Comparison of ENCODE assay signal across 18 cellular contexts in genomic region chr16:3737181-3737580, GRCh38.
"Had no signal": no experiment of that assay in that cellular context is flagged by ENCODE, and none has a peak within 500 bp of the region (broad histone marks: within the 10 kb centered on the region; RNA-seq: fewer than 3 reads in every experiment).

No MANE protein-coding gene starts in this region.

- H3K27me3 ChIP-seq: cardiac muscle cell, left lung, tibial artery had no signal

- H3K4me3 ChIP-seq: cardiac muscle cell, left lung, lung, prostate gland, tibial artery had no signal

- H3K4me1 Mint-ChIP-seq: activated naive CD8-positive, alpha-beta T cell treated with anti-CD3 and anti-CD28 coated beads for 36 hours had no signal

- DNase-seq: activated CD4-positive, alpha-beta T cell treated with anti-CD3 and anti-CD28 coated beads, Interleukin-2, amount 10 ng/mL, durations not matched to agents 7 days and 5 days; activated CD4-positive, CD25-positive, alpha-beta regulatory T cell; activated CD8-positive, alpha-beta T cell treated with anti-CD3 and anti-CD28 coated beads, Interleukin-2, amount 10 ng/mL, durations not matched to agents 7 days and 5 days; activated gamma-delta T cell treated with Interleukin-2 at 50 U/mL for 16 hours; activated naive CD8-positive, alpha-beta T cell treated with anti-CD3 and anti-CD28 coated beads for 36 hours; amniotic stem cell; erythroblast; foreskin fibroblast; left lung; naive thymus-derived CD4-positive, alpha-beta T cell; stimulated activated CD4-positive, alpha-beta T cell treated with anti-CD3 and anti-CD28 coated beads, Interleukin-12 subunit alpha, Interleukin-12 subunit beta, amount 100 ng/mL, for 4 hours; stimulated activated CD4-positive, alpha-beta T cell treated with anti-CD3 and anti-CD28 coated beads, Interleukin-4, amount 100 ng/mL, for 4 hours had no signal

- H3K9me3 ChIP-seq: left lung, prostate gland, tibial artery had no signal

- FAIRE-seq: endometrium had no signal

- H3K9me3 Mint-ChIP-seq: activated CD4-positive, alpha-beta T cell treated with anti-CD3 and anti-CD28 coated beads, Interleukin-2, amount 10 ng/mL, durations not matched to agents 7 days and 5 days; activated naive CD8-positive, alpha-beta T cell treated with anti-CD3 and anti-CD28 coated beads for 36 hours; stimulated activated naive CD8-positive, alpha-beta T cell treated with anti-CD3 and anti-CD28 coated beads, Interleukin-15, Interleukin-2, amounts not matched to agents 100 ng/mL and 50 ng/mL, for 24 hours had no signal

- H3K27ac Mint-ChIP-seq: activated CD4-positive, alpha-beta T cell treated with anti-CD3 and anti-CD28 coated beads, Interleukin-2, amount 10 ng/mL, durations not matched to agents 7 days and 5 days; activated CD8-positive, alpha-beta T cell treated with anti-CD3 and anti-CD28 coated beads, Interleukin-2, amount 10 ng/mL, durations not matched to agents 7 days and 5 days; activated naive CD8-positive, alpha-beta T cell treated with anti-CD3 and anti-CD28 coated beads for 36 hours; stimulated activated naive CD8-positive, alpha-beta T cell treated with anti-CD3 and anti-CD28 coated beads, Interleukin-15, Interleukin-2, amounts not matched to agents 100 ng/mL and 50 ng/mL, for 24 hours had no signal

- H3K27ac ChIP-seq: cardiac muscle cell, left lung, prostate gland, tibial artery had no signal

- H3K4me3 Mint-ChIP-seq: activated CD4-positive, alpha-beta T cell treated with anti-CD3 and anti-CD28 coated beads, Interleukin-2, amount 10 ng/mL, durations not matched to agents 7 days and 5 days; activated CD8-positive, alpha-beta T cell treated with anti-CD3 and anti-CD28 coated beads, Interleukin-2, amount 10 ng/mL, durations not matched to agents 7 days and 5 days; activated naive CD8-positive, alpha-beta T cell treated with anti-CD3 and anti-CD28 coated beads for 36 hours; naive thymus-derived CD4-positive, alpha-beta T cell; stimulated activated naive CD8-positive, alpha-beta T cell treated with anti-CD3 and anti-CD28 coated beads, Interleukin-15, Interleukin-2, amounts not matched to agents 100 ng/mL and 50 ng/mL, for 24 hours had no signal

- H3K4me1 ChIP-seq: left lung, prostate gland, tibial artery had no signal

- H3K27me3 Mint-ChIP-seq: activated CD4-positive, alpha-beta T cell treated with anti-CD3 and anti-CD28 coated beads, Interleukin-2, amount 10 ng/mL, durations not matched to agents 7 days and 5 days; activated naive CD8-positive, alpha-beta T cell treated with anti-CD3 and anti-CD28 coated beads for 36 hours; naive thymus-derived CD4-positive, alpha-beta T cell; stimulated activated naive CD8-positive, alpha-beta T cell treated with anti-CD3 and anti-CD28 coated beads, Interleukin-15, Interleukin-2, amounts not matched to agents 100 ng/mL and 50 ng/mL, for 24 hours had no signal
